Comparison of ENCODE assay signal across 12 cellular contexts in the genomic region with DNA sequence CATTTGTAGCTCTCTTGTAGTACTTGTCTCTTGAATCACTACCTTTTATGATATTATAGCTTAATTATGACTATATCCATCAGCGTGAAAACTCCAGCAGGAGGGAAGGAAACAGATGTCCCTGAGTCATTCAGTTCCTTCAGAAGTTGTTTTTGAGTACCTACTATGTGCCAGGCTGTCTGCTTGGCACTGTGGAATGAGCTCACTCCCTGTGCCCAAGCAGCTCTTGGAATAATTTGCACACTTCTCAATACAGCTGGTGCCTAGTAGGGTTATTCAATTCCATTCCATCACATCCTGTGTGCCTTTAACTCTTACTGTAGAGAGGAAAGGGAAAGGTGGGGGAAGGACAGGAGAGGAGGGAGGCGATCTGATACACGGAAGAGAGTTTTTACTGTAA.
"Had no signal": no experiment of that assay in that cellular context is flagged by ENCODE, and none has a peak within 500 bp of the region (broad histone marks: within the 10 kb centered on the region; RNA-seq: fewer than 3 reads in every experiment).

No MANE protein-coding gene starts in this region.

- H3K27me3 Mint-ChIP-seq: activated CD4-positive, alpha-beta memory T cell treated with anti-CD3 and anti-CD28 coated beads, Interleukin-2, amount 10 ng/mL, durations not matched to agents 7 days and 5 days had no signal

- H3K4me1 ChIP-seq: gastrocnemius medialis, psoas muscle had no signal

- H3K9me3 Mint-ChIP-seq: activated CD4-positive, alpha-beta memory T cell treated with anti-CD3 and anti-CD28 coated beads, Interleukin-2, amount 10 ng/mL, durations not matched to agents 7 days and 5 days; nephron progenitor cell had no signal

- H3K27ac Mint-ChIP-seq: activated CD4-positive, alpha-beta memory T cell treated with anti-CD3 and anti-CD28 coated beads, Interleukin-2, amount 10 ng/mL, durations not matched to agents 7 days and 5 days; nephron progenitor cell had no signal

- H3K4me3 ChIP-seq: cardiac muscle cell, gastrocnemius medialis, heart right ventricle, psoas muscle, upper lobe of right lung had no signal

- ATAC-seq: gastrocnemius medialis, heart right ventricle, left lobe of liver, psoas muscle, sciatic nerve had no signal

- H3K27me3 ChIP-seq: cardiac muscle cell, gastrocnemius medialis, heart right ventricle, upper lobe of right lung had no signal

- H3K4me3 Mint-ChIP-seq: activated CD4-positive, alpha-beta memory T cell treated with anti-CD3 and anti-CD28 coated beads, Interleukin-2, amount 10 ng/mL, durations not matched to agents 7 days and 5 days; nephron progenitor cell had no signal

- DNase-seq: activated CD4-positive, alpha-beta memory T cell treated with anti-CD3 and anti-CD28 coated beads, Interleukin-2, amount 10 ng/mL, durations not matched to agents 7 days and 5 days; activated CD8-positive, alpha-beta memory T cell treated with anti-CD3 and anti-CD28 coated beads, Interleukin-2, amount 50 U/mL, for 48 hours; effector CD4-positive, alpha-beta T cell; gastrocnemius medialis; heart right ventricle; psoas muscle; stimulated activated naive CD4-positive, alpha-beta T cell; upper lobe of right lung had no signal

- H3K9me3 ChIP-seq: gastrocnemius medialis, heart right ventricle, psoas muscle, upper lobe of right lung had no signal

- H3K27ac ChIP-seq: cardiac muscle cell, gastrocnemius medialis, heart right ventricle, psoas muscle, upper lobe of right lung had no signal

- H3K36me3 ChIP-seq: cardiac muscle cell had no signal
